33 cellular contexts compared by ENCODE assay signal in the genomic region with DNA sequence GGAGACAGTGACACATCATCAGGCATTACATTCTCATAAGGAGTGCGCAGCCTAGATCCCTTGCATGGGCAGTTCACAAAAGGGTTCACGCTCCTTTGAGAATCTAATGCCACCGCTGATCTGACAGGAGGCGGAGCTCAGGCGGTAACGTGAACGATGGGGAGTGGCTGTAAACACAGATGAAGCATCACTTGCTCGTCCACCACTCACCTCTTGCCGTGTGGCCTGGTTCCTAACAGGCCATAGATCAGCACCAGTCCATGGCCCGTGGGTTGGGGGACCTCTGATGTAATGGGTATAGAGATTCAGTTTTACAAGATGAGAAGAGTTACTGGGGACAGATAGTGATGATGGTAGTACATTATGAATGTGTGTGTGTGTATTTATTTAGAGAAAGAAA.
DNase-seq lines count a peak whose midpoint lies in the region; ATAC-seq and TF ChIP-seq lines count a peak whose summit lies in the region.
"Had no signal": no experiment of that assay in that cellular context is flagged by ENCODE, and none has a peak within 500 bp of the region (broad histone marks: within the 10 kb centered on the region; RNA-seq: fewer than 3 reads in every experiment).

No MANE protein-coding gene starts in this region.

- H3K4me2 ChIP-seq in IMR-90 (ENCODE audit: low read depth, low read length) (no peak overlapping the region), trophoblast cell (ENCODE audit: low read length) (no peak overlapping the region)
- H3K4me2 ChIP-seq: A549; BLaER1; BLaER1 treated with 17β-estradiol and CSF1 and Interleukin-3, amounts not matched to agents 10 nM and 100 nM had no signal

- H3K18ac ChIP-seq in IMR-90 (ENCODE audit: low read depth, low read length) (no peak overlapping the region), trophoblast cell (ENCODE audit: low read length) (no peak overlapping the region)

- H4K8ac ChIP-seq in IMR-90 (ENCODE audit: low read depth in 2 of 2, low read length in 2 of 2) (no peak overlapping the region), trophoblast cell (ENCODE audit: low read depth, low read length) (no peak overlapping the region)

- no peak for TF ChIP-seq CTCF in HEK293 (tag by site-specific recombination; IDR thresholded peaks at IDR 0.05)
- TF ChIP-seq CTCF in IMR-90 (conservative IDR thresholded peaks at IDR 0.05; ENCODE audit: low read depth, low read length), result no peak
- TF ChIP-seq CTCF in RWPE2 (IDR thresholded peaks at IDR 0.05; ENCODE audit: poor library complexity, severe bottlenecking), result no peak

- H2BK5ac ChIP-seq in IMR-90 (ENCODE audit: low read depth, low read length, poor library complexity, severe bottlenecking) (no peak overlapping the region), trophoblast cell (ENCODE audit: low read depth, low read length, poor library complexity) (no peak overlapping the region)

- H2BK15ac ChIP-seq in IMR-90 (ENCODE audit: low read depth, low read length), result no peak overlapping the region

- no peaks in the 10 kb centered on the region for H4K20me1 ChIP-seq in IMR-90 (ENCODE audit: insufficient read depth, low read length)
- H4K20me1 ChIP-seq: BLaER1; BLaER1 treated with 17β-estradiol and CSF1 and Interleukin-3, amounts not matched to agents 10 nM and 100 nM had no signal

- in situ Hi-C loops in IMR-90 (cut with MboI; ENCODE audit: low sequenced_read_pairs), result no loop called here

- dilution Hi-C loops in IMR-90 (cut with HindIII; ENCODE audit: low sequenced_read_pairs, unreplicated experiment), result no loop called here

- H3K9ac ChIP-seq in IMR-90 (ENCODE audit: low read depth, low read length) (no peak overlapping the region), trophoblast cell (ENCODE audit: low read length) (no peak overlapping the region)
- H3K9ac ChIP-seq: BLaER1; BLaER1 treated with 17β-estradiol and CSF1 and Interleukin-3, amounts not matched to agents 10 nM and 100 nM had no signal

- no peak for TF ChIP-seq RAD21 in IMR-90 (IDR thresholded peaks at IDR 0.05; ENCODE audit: low read length)

- H3K4ac ChIP-seq in IMR-90 (ENCODE audit: low read depth, low read length), result no peak overlapping the region
- no peak overlapping the region for H3K4ac ChIP-seq in trophoblast cell (ENCODE audit: low read depth, low read length)

- no TSS peak for BruUV-seq in IMR-90 (replicated peaks; lab: Mats Ljungman, UMichigan)

- H4K5ac ChIP-seq in IMR-90 (ENCODE audit: low read depth, low read length), result no peak overlapping the region

- H4K91ac ChIP-seq in IMR-90 (ENCODE audit: insufficient read depth, low read depth, low read length) (no peak overlapping the region), trophoblast cell (ENCODE audit: low read depth, low read length) (no peak overlapping the region)

- POLR2A ChIA-PET in HEK293 (lab: Yijun Ruan, JAX) (no interaction called here), IMR-90 (lab: Charles Lee; ENCODE audit: unreplicated experiment) (no interaction called here)

- TF ChIP-seq POLR2A in IMR-90 (IDR thresholded peaks at IDR 0.05; ENCODE audit: low read depth, low read length), result no peak

- H2AK9ac ChIP-seq in IMR-90 (replicated peaks; ENCODE audit: low read depth, low read length, poor library complexity), result no peak overlapping the region

- H3K36me3 ChIP-seq in HEK293 (ENCODE audit: control insufficient read depth in 2 of 2, insufficient read depth in 1 of 2, low read length in 2 of 2), result no peaks in the 10 kb centered on the region; a peak in 1 of 3 replicates
- H3K36me3 ChIP-seq in IMR-90 (ENCODE audit: control insufficient read depth, insufficient read depth, low read length), result no peaks in the 10 kb centered on the region
- H3K36me3 ChIP-seq in RWPE2 (ENCODE audit: low read depth), result no peaks in the 10 kb centered on the region
- no peaks in the 10 kb centered on the region for H3K36me3 ChIP-seq in trophoblast cell (ENCODE audit: control insufficient read depth in 1 of 2, insufficient read depth in 2 of 2, low read length in 2 of 2)
- H3K36me3 ChIP-seq: BE2C; BLaER1; BLaER1 treated with 17β-estradiol and CSF1 and Interleukin-3, amounts not matched to agents 10 nM and 100 nM had no signal

- H2BK12ac ChIP-seq in trophoblast cell (ENCODE audit: low read length), result no peak overlapping the region

- no peaks in the 10 kb centered on the region for H3K4me1 ChIP-seq in HEK293 (ENCODE audit: control insufficient read depth, insufficient read depth, low read length)
- H3K4me1 ChIP-seq in IMR-90 (ENCODE audit: control insufficient read depth, insufficient read depth, low read length), result 0 out of 2 replicates have a peak, but pooled peaks cover under 1% of the 10 kb centered on the region
- no peaks in the 10 kb centered on the region for H3K4me1 ChIP-seq in RWPE2 (ENCODE audit: insufficient read depth, poor library complexity, severe bottlenecking)
- no peaks in the 10 kb centered on the region for H3K4me1 ChIP-seq in trophoblast cell (ENCODE audit: control insufficient read depth in 1 of 2, insufficient read depth in 2 of 2, low read length in 2 of 2)
- H3K4me1 ChIP-seq: A549; BLaER1; BLaER1 treated with 17β-estradiol and CSF1 and Interleukin-3, amounts not matched to agents 10 nM and 100 nM; Caco-2 had no signal

- H3K9me3 ChIP-seq in HEK293 (ENCODE audit: control insufficient read depth, insufficient read depth, low read depth, low read length) (no peaks in the 10 kb centered on the region), IMR-90 (ENCODE audit: control insufficient read depth, insufficient read depth, low read length) (no peaks in the 10 kb centered on the region), RWPE2 (ENCODE audit: severe bottlenecking) (no peaks in the 10 kb centered on the region), trophoblast cell (ENCODE audit: insufficient read depth, low read depth, low read length) (no peaks in the 10 kb centered on the region)
- H3K9me3 ChIP-seq: A549; BE2C; BLaER1; BLaER1 treated with 17β-estradiol and CSF1 and Interleukin-3, amounts not matched to agents 10 nM and 100 nM; Caco-2 had no signal

- no peak overlapping the region for H2BK20ac ChIP-seq in IMR-90 (ENCODE audit: low read depth, low read length)

- H4K12ac ChIP-seq in trophoblast cell (ENCODE audit: low read depth, low read length), result no peak overlapping the region

- H3K4me3 ChIP-seq in HEK293 (ENCODE audit: low read depth, low read length) (no peak overlapping the region), IMR-90 (ENCODE audit: insufficient read depth, low read depth, low read length) (no peak overlapping the region), RWPE2 (ENCODE audit: severe bottlenecking) (no peak overlapping the region), trophoblast cell (ENCODE audit: low read depth, low read length) (peak overlapping the region; percentile 44)
- H3K4me3 ChIP-seq: A549; BLaER1; BLaER1 treated with 17β-estradiol and CSF1 and Interleukin-3, amounts not matched to agents 10 nM and 100 nM had no signal

- no peak overlapping the region for H3K23ac ChIP-seq in IMR-90 (ENCODE audit: low read depth, low read length)
- no peak overlapping the region for H3K23ac ChIP-seq in trophoblast cell (ENCODE audit: low read length)

- no peaks in the 10 kb centered on the region for H3K27me3 ChIP-seq in IMR-90 (ENCODE audit: control insufficient read depth, insufficient read depth, low read length)
- H3K27me3 ChIP-seq in RWPE2 (ENCODE audit: insufficient read depth, poor library complexity, severe bottlenecking), result no peaks in the 10 kb centered on the region
- no peaks in the 10 kb centered on the region for H3K27me3 ChIP-seq in trophoblast cell (ENCODE audit: insufficient read depth, low read length)
- H3K27me3 ChIP-seq: BE2C; BLaER1; BLaER1 treated with 17β-estradiol and CSF1 and Interleukin-3, amounts not matched to agents 10 nM and 100 nM had no signal

- H2BK120ac ChIP-seq in IMR-90 (ENCODE audit: low read depth, low read length), result no peak overlapping the region
- no peak overlapping the region for H2BK120ac ChIP-seq in trophoblast cell (ENCODE audit: insufficient read depth, low read length, poor library complexity)

- H3K79me2 ChIP-seq in trophoblast cell (ENCODE audit: control insufficient read depth, insufficient read depth, low read length, poor library complexity), result no peaks in the 10 kb centered on the region

- H3K14ac ChIP-seq in IMR-90 (replicated peaks; ENCODE audit: low read depth, low read length), result no peak overlapping the region
- H3K14ac ChIP-seq in trophoblast cell (ENCODE audit: low read length), result no peak overlapping the region

- no peak for DNase-seq in IMR-90
- no peak for DNase-seq in RWPE2 (ENCODE audit: low spot score)
- DNase-seq in trophoblast cell, result no peak
- DNase-seq in pons (ENCODE audit: low spot score), result no peak
- DNase-seq in NCI-H1048 (lab: John Stamatoyannopoulos, UW), result no peak
- DNase-seq: 8988T; ACHN; AML-193; BE2C; C1 segment of cervical spinal cord; Caco-2; Calu3; CD4-positive, alpha-beta memory T cell; CD4-positive, alpha-beta T cell; CD4-positive, CD25-positive, alpha-beta regulatory T cell; CD8-positive, alpha-beta memory T cell; CD8-positive, alpha-beta T cell; COR-L47; DMS 273 treated with DMSO at 0.1 percent for 48 hours; DMS153; DMS53; DMS79; DMS79 treated with DMSO at 0.1 percent for 48 hours; DND-41; EL had no signal

- ATAC-seq in IMR-90 (ENCODE audit: low read depth), result no peak
- 0 out of 3 replicates have a peak, but pooled peaks have one; percentile 10 for ATAC-seq in RWPE2 (ENCODE audit: low read depth)
- no peak for ATAC-seq in HG02588 (IDR thresholded peaks at IDR 0.05; ENCODE audit: unreplicated experiment)
- ATAC-seq in HG02938 (IDR thresholded peaks at IDR 0.05; ENCODE audit: unreplicated experiment), result no peak
- ATAC-seq: A549; CD8-positive, alpha-beta T cell had no signal

- peak overlapping the region; percentile 75 for H2AFZ ChIP-seq in IMR-90 (replicated peaks; ENCODE audit: low read length, poor library complexity)
- no peak overlapping the region for H2AFZ ChIP-seq in trophoblast cell (ENCODE audit: insufficient read depth, low read length, poor library complexity)

- H3K79me1 ChIP-seq in IMR-90 (ENCODE audit: low read depth in 1 of 2, low read length in 2 of 2), result peaks cover 6 to 8% of the 10 kb centered on the region in 2 experiments; a peak in 3 of 4 replicates
- H3K79me1 ChIP-seq in trophoblast cell (ENCODE audit: low read length), result no peaks in the 10 kb centered on the region

- CTCF ChIA-PET in HEK293 (lab: Yijun Ruan, JAX) (no interaction called here), IMR-90 (lab: Yijun Ruan, JAX) (no interaction called here)

- peak overlapping the region; percentile 2; the same call in 1 of the 2 replicates for H2AK5ac ChIP-seq in IMR-90 (ENCODE audit: low read depth, low read length)
- H2AK5ac ChIP-seq in trophoblast cell (ENCODE audit: low read length), result no peak overlapping the region

- WGBS in IMR-90 (ENCODE audit: extremely low coverage in 2 of 2, insufficient read length in 1 of 2), 2 experiments, result 100% methylated on average over 4 of the region's 10 CpGs; no CpG with 5 or more reads in 1 of the 2 experiments
- no CpG with 5 or more reads among the region's 10 CpGs for WGBS in trophoblast cell (ENCODE audit: extremely low coverage, insufficient coverage, insufficient read length)

- H3K56ac ChIP-seq in IMR-90 (ENCODE audit: extremely low read depth, insufficient read depth, low read length), result no peak overlapping the region

- peaks cover 2% of the 10 kb centered on the region; the same call in 1 of the 2 replicates for H3K9me1 ChIP-seq in IMR-90 (ENCODE audit: insufficient read depth, low read length)

- H3K27ac ChIP-seq in HEK293 (ENCODE audit: extremely low read depth, low read depth, low read length) (no peak overlapping the region), IMR-90 (ENCODE audit: insufficient read depth, low read length) (no peak overlapping the region), RWPE2 (ENCODE audit: poor library complexity, severe bottlenecking) (no peak overlapping the region), trophoblast cell (ENCODE audit: low read depth, low read length) (no peak overlapping the region)
- H3K27ac ChIP-seq: 22Rv1; A549; BLaER1; BLaER1 treated with 17β-estradiol and CSF1 and Interleukin-3, amounts not matched to agents 10 nM and 100 nM; C4-2B had no signal

- intact Hi-C loops in IMR-90 (cut with micrococcal nuclease), result no loop called here
